24 cellular contexts compared by ENCODE assay signal in the genomic region with DNA sequence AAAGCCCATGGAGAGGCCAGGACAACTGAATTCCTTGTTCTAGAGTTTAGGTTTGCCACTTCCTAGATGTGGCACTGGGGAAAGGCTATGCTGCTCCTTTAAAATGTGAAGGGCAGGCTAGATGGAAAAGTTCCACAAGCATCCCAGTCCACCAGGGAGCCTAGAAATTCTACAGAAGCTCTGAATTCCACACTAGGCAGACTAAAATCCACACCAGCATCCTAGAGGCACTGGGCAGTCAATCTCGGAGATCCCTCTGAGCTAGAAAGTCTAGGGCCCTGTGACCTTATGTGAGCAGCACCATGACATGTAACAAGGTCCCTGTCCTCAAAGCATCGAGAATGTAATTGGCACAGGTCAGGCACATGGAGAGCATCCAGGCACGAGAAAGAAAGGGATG.
DNase-seq lines count a peak whose midpoint lies in the region; ATAC-seq, FAIRE-seq and TF ChIP-seq lines count a peak whose summit lies in the region.
"Had no signal": no experiment of that assay in that cellular context is flagged by ENCODE, and none has a peak within 500 bp of the region (broad histone marks: within the 10 kb centered on the region; RNA-seq: fewer than 3 reads in every experiment).

No MANE protein-coding gene starts in this region.

- peaks cover 3% of the 10 kb centered on the region for H3K4me1 Mint-ChIP-seq in neural crest cell
- no peaks in the 10 kb centered on the region for H3K4me1 Mint-ChIP-seq in osteocyte (ENCODE audit: unreplicated experiment)
- H3K4me1 Mint-ChIP-seq: CD14-positive monocyte; CD4-positive, alpha-beta memory T cell; CD4-positive, CD25-positive, alpha-beta regulatory T cell; CD8-positive, alpha-beta memory T cell had no signal

- TF ChIP-seq CTCF in bronchial epithelial cell (IDR thresholded peaks at IDR 0.05; ENCODE audit: insufficient read depth, low read length, severe bottlenecking), result no peak
- TF ChIP-seq CTCF in neural crest cell (conservative IDR thresholded peaks at IDR 0.05), result no peak
- TF ChIP-seq CTCF in osteocyte (IDR thresholded peaks at IDR 0.05), result no peak

- H3K27me3 ChIP-seq in bronchial epithelial cell (ENCODE audit: control insufficient read depth, insufficient read depth, low read length), result no peaks in the 10 kb centered on the region
- H3K27me3 ChIP-seq: BE2C, BLaER1 had no signal

- H3K27ac Mint-ChIP-seq in neural crest cell (ENCODE audit: unreplicated experiment) (peak overlapping the region; percentile 31), osteocyte (ENCODE audit: unreplicated experiment) (no peak overlapping the region)
- H3K27ac Mint-ChIP-seq: CD14-positive monocyte; CD4-positive, alpha-beta memory T cell; CD8-positive, alpha-beta memory T cell had no signal

- no peak overlapping the region for H3K4me3 ChIP-seq in bronchial epithelial cell (ENCODE audit: low read depth, low read length)
- H3K4me3 ChIP-seq: BLaER1 had no signal

- H3K27me3 Mint-ChIP-seq in neural crest cell (ENCODE audit: low read depth), result peaks cover 5% of the 10 kb centered on the region
- H3K27me3 Mint-ChIP-seq in osteocyte (ENCODE audit: unreplicated experiment), result peaks cover 3% of the 10 kb centered on the region
- H3K27me3 Mint-ChIP-seq: CD4-positive, CD25-positive, alpha-beta regulatory T cell had no signal

- H3K36me3 Mint-ChIP-seq in neural crest cell (ENCODE audit: low read depth) (no peaks in the 10 kb centered on the region), osteocyte (ENCODE audit: unreplicated experiment) (no peaks in the 10 kb centered on the region)
- H3K36me3 Mint-ChIP-seq: CD14-positive monocyte; CD4-positive, alpha-beta memory T cell; CD4-positive, CD25-positive, alpha-beta regulatory T cell; CD8-positive, alpha-beta memory T cell had no signal

- no peaks in the 10 kb centered on the region for H3K9me3 Mint-ChIP-seq in neural crest cell
- H3K9me3 Mint-ChIP-seq in osteocyte (ENCODE audit: unreplicated experiment), result peaks cover 5% of the 10 kb centered on the region

- peak; percentile 60 for FAIRE-seq in bronchial epithelial cell (lab: Jason Lieb, UNC)
- FAIRE-seq: A204.1, D721Med, G401.6, GM12891, GM19239 had no signal

- DNase-seq in bronchial epithelial cell (ENCODE audit: low read depth) (no peak), neural crest cell (ENCODE audit: low read depth, low spot score) (no peak), osteocyte (ENCODE audit: extremely low spot score, unreplicated experiment) (peak; percentile 54), pons (ENCODE audit: low spot score) (no peak)
- DNase-seq: 8988T; ACHN; BE2C; C1 segment of cervical spinal cord; Calu3; CD4-positive, alpha-beta memory T cell; CD4-positive, CD25-positive, alpha-beta regulatory T cell; CD8-positive, alpha-beta memory T cell; COR-L47; DMS79 treated with DMSO at 0.1 percent for 48 hours; GF-D8 had no signal

- no peak overlapping the region for H3K4me3 Mint-ChIP-seq in neural crest cell
- no peak overlapping the region for H3K4me3 Mint-ChIP-seq in osteocyte (ENCODE audit: unreplicated experiment)
- H3K4me3 Mint-ChIP-seq: CD14-positive monocyte; CD4-positive, alpha-beta memory T cell; CD4-positive, CD25-positive, alpha-beta regulatory T cell; CD8-positive, alpha-beta memory T cell had no signal

- ATAC-seq in HG03196 (IDR thresholded peaks at IDR 0.05; ENCODE audit: unreplicated experiment) (no peak), GM19395 (IDR thresholded peaks at IDR 0.05; ENCODE audit: unreplicated experiment) (no peak)

- H3K36me3 ChIP-seq in bronchial epithelial cell (ENCODE audit: control insufficient read depth, insufficient read depth, low read length), result no peaks in the 10 kb centered on the region
- H3K36me3 ChIP-seq: BE2C, BLaER1 had no signal
